In the genomic region with DNA sequence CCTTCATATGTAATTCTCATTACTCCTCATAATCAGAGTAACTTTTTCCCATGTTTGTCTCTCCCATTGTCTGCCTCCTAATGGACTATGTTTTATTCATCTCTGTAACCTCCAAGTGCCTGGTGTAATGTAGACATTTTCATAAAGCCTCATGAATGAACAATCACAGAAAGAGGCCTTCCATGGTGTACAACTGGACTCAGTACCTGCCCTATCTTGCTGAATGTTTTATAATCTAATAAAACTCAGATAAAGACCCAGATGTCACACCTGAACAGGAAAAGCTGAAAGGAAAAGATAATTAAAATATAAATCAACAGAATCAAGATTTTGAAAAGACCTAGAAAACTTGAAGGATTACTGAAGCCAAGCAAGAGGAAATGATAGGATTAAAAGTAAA, we compare ENCODE assay signal across 1 cellular context.
TF ChIP-seq lines count a peak whose summit lies in the region.

No MANE protein-coding gene starts in this region.

TF ChIP-seq in A549, 52 proteins besides CTCF, POLR2A, EP300 and RAD21 (continued from another document):
- no peak for TF ChIP-seq RCOR1 (IDR thresholded peaks at IDR 0.05; ENCODE audit: low read depth, low read length)
- TF ChIP-seq, protein P1, sequence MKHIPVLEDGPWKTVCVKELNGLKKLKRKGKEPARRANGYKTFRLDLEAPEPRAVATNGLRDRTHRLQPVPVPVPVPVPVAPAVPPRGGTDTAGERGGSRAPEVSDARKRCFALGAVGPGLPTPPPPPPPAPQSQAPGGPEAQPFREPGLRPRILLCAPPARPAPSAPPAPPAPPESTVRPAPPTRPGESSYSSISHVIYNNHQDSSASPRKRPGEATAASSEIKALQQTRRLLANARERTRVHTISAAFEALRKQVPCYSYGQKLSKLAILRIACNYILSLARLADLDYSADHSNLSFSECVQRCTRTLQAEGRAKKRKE (CRISPR knock-in tag; IDR thresholded peaks at IDR 0.05; ENCODE audit: low read depth): no peak
- no peak for TF ChIP-seq PHF8 (IDR thresholded peaks at IDR 0.05; ENCODE audit: borderline replicate concordance, low read depth)
- no peak for TF ChIP-seq MYC (IDR thresholded peaks at IDR 0.05; ENCODE audit: borderline replicate concordance, low read length)
- no peak for TF ChIP-seq E2F6 (IDR thresholded peaks at IDR 0.05; ENCODE audit: borderline replicate concordance, low read depth)
- TF ChIP-seq, protein P2, sequence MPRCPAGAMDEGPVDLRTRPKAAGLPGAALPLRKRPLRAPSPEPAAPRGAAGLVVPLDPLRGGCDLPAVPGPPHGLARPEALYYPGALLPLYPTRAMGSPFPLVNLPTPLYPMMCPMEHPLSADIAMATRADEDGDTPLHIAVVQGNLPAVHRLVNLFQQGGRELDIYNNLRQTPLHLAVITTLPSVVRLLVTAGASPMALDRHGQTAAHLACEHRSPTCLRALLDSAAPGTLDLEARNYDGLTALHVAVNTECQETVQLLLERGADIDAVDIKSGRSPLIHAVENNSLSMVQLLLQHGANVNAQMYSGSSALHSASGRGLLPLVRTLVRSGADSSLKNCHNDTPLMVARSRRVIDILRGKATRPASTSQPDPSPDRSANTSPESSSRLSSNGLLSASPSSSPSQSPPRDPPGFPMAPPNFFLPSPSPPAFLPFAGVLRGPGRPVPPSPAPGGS (IDR thresholded peaks at IDR 0.05): no peak
TF ChIP-seq in A549: peak in this region for 0.
